In the genomic region with DNA sequence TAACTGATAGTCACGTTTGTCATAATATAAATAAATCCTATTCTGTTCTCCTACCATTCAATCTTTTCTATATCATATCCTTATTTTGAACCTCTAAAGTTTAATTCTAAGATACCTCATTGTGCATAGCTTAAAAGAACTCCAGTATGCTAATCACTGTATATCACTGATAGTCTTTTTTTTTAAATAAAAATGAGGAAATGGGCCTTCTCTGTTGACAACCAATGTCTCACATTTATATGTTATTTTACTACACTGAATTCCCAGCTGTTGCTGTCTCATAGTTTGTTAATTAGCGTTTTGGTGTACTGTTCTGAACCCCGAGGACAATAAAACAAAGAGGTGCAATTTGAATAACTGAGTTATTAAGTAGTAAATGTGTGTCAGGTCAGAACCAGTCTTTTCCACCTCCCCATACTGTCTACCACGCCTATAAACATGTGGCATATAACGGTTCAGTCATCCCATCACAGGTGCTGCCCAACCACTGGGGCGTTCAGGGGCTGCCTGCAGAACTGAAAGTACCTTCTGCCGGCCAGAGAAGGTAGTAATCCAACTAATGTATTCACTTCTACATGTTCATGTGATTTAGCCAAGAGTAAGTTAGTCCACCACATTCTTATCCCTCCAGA, we compare ENCODE assay signal across 1 cellular context.
TF ChIP-seq lines count a peak whose summit lies in the region.

No MANE protein-coding gene starts in this region.

TF ChIP-seq in GM12878, 131 proteins besides CTCF, POLR2A, EP300 and RAD21 (continued from another document):
- TF ChIP-seq, protein P1, sequence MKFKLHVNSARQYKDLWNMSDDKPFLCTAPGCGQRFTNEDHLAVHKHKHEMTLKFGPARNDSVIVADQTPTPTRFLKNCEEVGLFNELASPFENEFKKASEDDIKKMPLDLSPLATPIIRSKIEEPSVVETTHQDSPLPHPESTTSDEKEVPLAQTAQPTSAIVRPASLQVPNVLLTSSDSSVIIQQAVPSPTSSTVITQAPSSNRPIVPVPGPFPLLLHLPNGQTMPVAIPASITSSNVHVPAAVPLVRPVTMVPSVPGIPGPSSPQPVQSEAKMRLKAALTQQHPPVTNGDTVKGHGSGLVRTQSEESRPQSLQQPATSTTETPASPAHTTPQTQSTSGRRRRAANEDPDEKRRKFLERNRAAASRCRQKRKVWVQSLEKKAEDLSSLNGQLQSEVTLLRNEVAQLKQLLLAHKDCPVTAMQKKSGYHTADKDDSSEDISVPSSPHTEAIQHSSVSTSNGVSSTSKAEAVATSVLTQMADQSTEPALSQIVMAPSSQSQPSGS (IDR thresholded peaks at IDR 0.05; ENCODE audit: low read length) = no peak
- peak; percentile 80 for TF ChIP-seq TCF12 (IDR thresholded peaks at IDR 0.05; ENCODE audit: low read depth, low read length)
- TF ChIP-seq CHD4 (IDR thresholded peaks at IDR 0.05) = no peak
- peak; percentile 48; the same call in 1 of the 2 replicates for TF ChIP-seq PAX5 (IDR thresholded peaks at IDR 0.05; ENCODE audit: borderline replicate concordance, low read depth, low read length)
- no peak for TF ChIP-seq JUNB (IDR thresholded peaks at IDR 0.05)
- TF ChIP-seq, protein P2, sequence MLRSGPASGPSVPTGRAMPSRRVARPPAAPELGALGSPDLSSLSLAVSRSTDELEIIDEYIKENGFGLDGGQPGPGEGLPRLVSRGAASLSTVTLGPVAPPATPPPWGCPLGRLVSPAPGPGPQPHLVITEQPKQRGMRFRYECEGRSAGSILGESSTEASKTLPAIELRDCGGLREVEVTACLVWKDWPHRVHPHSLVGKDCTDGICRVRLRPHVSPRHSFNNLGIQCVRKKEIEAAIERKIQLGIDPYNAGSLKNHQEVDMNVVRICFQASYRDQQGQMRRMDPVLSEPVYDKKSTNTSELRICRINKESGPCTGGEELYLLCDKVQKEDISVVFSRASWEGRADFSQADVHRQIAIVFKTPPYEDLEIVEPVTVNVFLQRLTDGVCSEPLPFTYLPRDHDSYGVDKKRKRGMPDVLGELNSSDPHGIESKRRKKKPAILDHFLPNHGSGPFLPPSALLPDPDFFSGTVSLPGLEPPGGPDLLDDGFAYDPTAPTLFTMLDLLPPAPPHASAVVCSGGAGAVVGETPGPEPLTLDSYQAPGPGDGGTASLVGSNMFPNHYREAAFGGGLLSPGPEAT (IDR thresholded peaks at IDR 0.05; ENCODE audit: low read depth) = 0 out of 2 replicates have a peak, but pooled peaks have one; percentile 22
- no peak for TF ChIP-seq KLF5 (IDR thresholded peaks at IDR 0.05; ENCODE audit: partially characterized antibody)
- peak; percentile 41; the same call in 1 of the 2 replicates for TF ChIP-seq NFIC (IDR thresholded peaks at IDR 0.05; ENCODE audit: low read depth, low read length)
- no peak for TF ChIP-seq SMC3 (IDR thresholded peaks at IDR 0.05; ENCODE audit: borderline replicate concordance, low read length)
- TF ChIP-seq JUND (IDR thresholded peaks at IDR 0.05; ENCODE audit: low read depth, low read length) = no peak
- TF ChIP-seq NR2C1 (IDR thresholded peaks at IDR 0.05) = no peak
- no peak for TF ChIP-seq SMAD5 (IDR thresholded peaks at IDR 0.05; ENCODE audit: low read depth)
- no peak for TF ChIP-seq SRF (IDR thresholded peaks at IDR 0.05; ENCODE audit: low read depth in 2 of 2, low read length in 2 of 2)
- TF ChIP-seq CREM (IDR thresholded peaks at IDR 0.05; ENCODE audit: low read depth) = no peak
